Comparison of ENCODE assay signal across 1 cellular context in genomic region chr2:57906152-57906732, GRCh38.
TF ChIP-seq lines count a peak whose summit lies in the region.

No MANE protein-coding gene starts in this region.

TF ChIP-seq in K562, 482 proteins besides CTCF, POLR2A, EP300 and RAD21 (continued from another document):
- TF ChIP-seq DEAF1 (CRISPR knock-in tag; IDR thresholded peaks at IDR 0.05), result peak; percentile 86
- TF ChIP-seq XRCC3 (IDR thresholded peaks at IDR 0.05), result no peak
- TF ChIP-seq SMC3 (conservative IDR thresholded peaks at IDR 0.05; ENCODE audit: insufficient read depth, low read depth, low read length), result peak; percentile 68
- TF ChIP-seq CEBPG (CRISPR knock-in tag; IDR thresholded peaks at IDR 0.05), result no peak
- no peak for TF ChIP-seq CEBPG (tag; conservative IDR thresholded peaks at IDR 0.05 in 1 of 2, IDR thresholded peaks at IDR 0.05 in 1 of 2)
- TF ChIP-seq ARID2 (IDR thresholded peaks at IDR 0.05), result peak; percentile 39; the same call in 1 of the 2 replicates
- TF ChIP-seq THAP7 (CRISPR knock-in tag; IDR thresholded peaks at IDR 0.05), result no peak
- TF ChIP-seq ZBTB7A (IDR thresholded peaks at IDR 0.05; ENCODE audit: borderline replicate concordance, control insufficient read depth, low read depth, low read length), result no peak
- TF ChIP-seq E2F8 (IDR thresholded peaks at IDR 0.05; ENCODE audit: low read depth, partially characterized antibody), result no peak
- TF ChIP-seq CSDE1 (IDR thresholded peaks at IDR 0.05), result no peak
- no peak for TF ChIP-seq ELF1 (tag; IDR thresholded peaks at IDR 0.05)
